Comparison of ENCODE assay signal across 1 cellular context in genomic region chr1:93180723-93181613, GRCh38.
TF ChIP-seq lines count a peak whose summit lies in the region.

CCDC18 (plus strand) TSS chr1:93180724; CDS start chr1:93183362, 2,638 bp downstream.

TF ChIP-seq in K562, 482 proteins besides CTCF, POLR2A, EP300 and RAD21 (continued from another document):
- TF ChIP-seq GABPA (tag; conservative IDR thresholded peaks at IDR 0.05; ENCODE audit: low read depth) (peak; percentile 91), TRIM24 (IDR thresholded peaks at IDR 0.05) (0 out of 4 replicates have a peak, but pooled peaks of 1 of the 2 experiments have one; percentile 25), KLF10 (CRISPR knock-in tag; IDR thresholded peaks at IDR 0.05) (no peak), ZBTB9 (CRISPR knock-in tag; IDR thresholded peaks at IDR 0.05) (no peak), MTF1 (CRISPR knock-in tag; IDR thresholded peaks at IDR 0.05; ENCODE audit: borderline replicate concordance) (no peak), SMAD2 (IDR thresholded peaks at IDR 0.05; ENCODE audit: low read depth, low read length) (no peak), CCNT2 (IDR thresholded peaks at IDR 0.05; ENCODE audit: borderline replicate concordance, extremely low read depth, insufficient read length, low read depth, low read length) (peak; percentile 7), NFXL1 (CRISPR knock-in tag; IDR thresholded peaks at IDR 0.05) (no peak), E2F1 (CRISPR knock-in tag; IDR thresholded peaks at IDR 0.05) (0 out of 2 replicates have a peak, but pooled peaks have one; percentile 14), CREB1 (IDR thresholded peaks at IDR 0.05) (no peak), CREB1 (CRISPR knock-in tag; IDR thresholded peaks at IDR 0.05) (no peak), ZBTB12 (CRISPR knock-in tag; IDR thresholded peaks at IDR 0.05) (no peak), GTF2A2 (tag; IDR thresholded peaks at IDR 0.05) (no peak), CHD2 (IDR thresholded peaks at IDR 0.05; ENCODE audit: low read depth, low read length) (0 out of 2 replicates have a peak, but pooled peaks have one; percentile 52), ZNF384 (IDR thresholded peaks at IDR 0.05; ENCODE audit: low read depth, low read length) (peak; percentile 99), KHSRP (IDR thresholded peaks at IDR 0.05) (no peak), YBX1 (IDR thresholded peaks at IDR 0.05) (no peak)
